Comparison of ENCODE assay signal across 18 cellular contexts in genomic region chr2:48607307-48608014, GRCh38. TPM values are rescaled to one million over a fixed set of nuclear protein-coding genes. Genes with fewer than 3 reads are reported as not detected.
DNase-seq lines count a peak whose midpoint lies in the region; ATAC-seq and TF ChIP-seq lines count a peak whose summit lies in the region.
"Had no signal": no experiment of that assay in that cellular context is flagged by ENCODE, and none has a peak within 500 bp of the region (broad histone marks: within the 10 kb centered on the region; RNA-seq: fewer than 3 reads in every experiment).

No MANE protein-coding gene starts in this region.

- H3K4me3 ChIP-seq in adipocyte (ENCODE audit: low read length) = no peak overlapping the region
- H3K4me3 ChIP-seq in testis = no peak overlapping the region
- H3K4me3 ChIP-seq: GM12878, right lobe of liver, SJCRH30 had no signal

- no TSS peak for BruUV-seq in Calu3 (replicated peaks; lab: Mats Ljungman, UMichigan)

- H3K4me3 Mint-ChIP-seq in Calu3 (ENCODE audit: low read depth, unreplicated experiment) = no peak overlapping the region
- H3K4me3 Mint-ChIP-seq: nephron had no signal

- no peak for ATAC-seq in GM21528 (IDR thresholded peaks at IDR 0.05; ENCODE audit: low FRiP score, unreplicated experiment)
- ATAC-seq: GM12878; right lobe of liver; stimulated activated naive CD8-positive, alpha-beta T cell treated with anti-CD3 and anti-CD28 coated beads, Interleukin-15, Interleukin-2, amounts not matched to agents 100 U/mL and 50 U/mL, for 24 hours had no signal

- no peak for TF ChIP-seq CTCF in Calu3 (IDR thresholded peaks at IDR 0.05; ENCODE audit: unreplicated experiment)
- TF ChIP-seq CTCF in testis (IDR thresholded peaks at IDR 0.05) = no peak

- H3K9me3 ChIP-seq in adipocyte (ENCODE audit: control insufficient read depth, low read length) (no peaks in the 10 kb centered on the region), testis (no peaks in the 10 kb centered on the region)
- H3K9me3 ChIP-seq: right lobe of liver had no signal

- intact Hi-C loops in Calu3 (cut with micrococcal nuclease; ENCODE audit: unreplicated experiment) (loop anchor here (10.0 kb wide), 3 partner anchors 267 to 1797 kb away; no protein-coding TSS in a partner anchor), testis (cut with DNase I; ENCODE audit: low total_unique reads) (no loop called here)

- H3K4me1 ChIP-seq in adipocyte (ENCODE audit: control insufficient read depth, insufficient read depth, low read length) (no peaks in the 10 kb centered on the region), testis (no peaks in the 10 kb centered on the region)
- H3K4me1 ChIP-seq: right lobe of liver, SJCRH30 had no signal

- no peaks in the 10 kb centered on the region for H3K9me3 Mint-ChIP-seq in Calu3 (ENCODE audit: low read depth, unreplicated experiment)
- H3K9me3 Mint-ChIP-seq: nephron had no signal

- H3K27ac Mint-ChIP-seq in Calu3 (ENCODE audit: unreplicated experiment) = peak overlapping the region; percentile 29
- H3K27ac Mint-ChIP-seq: nephron had no signal

- H3K9ac ChIP-seq in adipocyte (ENCODE audit: low read length) = no peak overlapping the region

- H3K27me3 ChIP-seq in adipocyte (replicated peaks; ENCODE audit: control insufficient read depth, insufficient read depth, low read length) (no peaks in the 10 kb centered on the region), testis (no peaks in the 10 kb centered on the region)
- H3K27me3 ChIP-seq: right lobe of liver, SJCRH30 had no signal

- no peak overlapping the region for H3K27ac ChIP-seq in testis
- H3K27ac ChIP-seq: right lobe of liver, SJCRH30 had no signal

- DNase-seq in Calu3 = peak; percentile 76
- peak; percentile 42 for DNase-seq in LoVo (ENCODE audit: low spot score)
- peak; percentile 9 for DNase-seq in adipocyte (ENCODE audit: low read depth)
- peak; percentile 87 for DNase-seq in foreskin melanocyte
- DNase-seq in testis = no peak
- DNase-seq in NCI-H2081 treated with DMSO at 0.1 percent for 48 hours (lab: John Stamatoyannopoulos, UW) = no peak
- DNase-seq in middle frontal gyrus (ENCODE audit: extremely low spot score, low spot score) = no peak
- DNase-seq: activated CD4-positive, alpha-beta T cell treated with anti-CD3 and anti-CD28 coated beads for 1 hour; activated T-cell treated with anti-CD3 and anti-CD28 coated beads for 4 hours; DMS153; NCI-H146; NCI-H526 treated with DMSO at 0.1 percent for 48 hours; right lobe of liver; SJCRH30; stimulated activated naive CD8-positive, alpha-beta T cell treated with anti-CD3 and anti-CD28 coated beads, Interleukin-15, Interleukin-2, amounts not matched to agents 100 U/mL and 50 U/mL, for 24 hours had no signal

- TF ChIP-seq POLR2A in testis (IDR thresholded peaks at IDR 0.05) = no peak

- CTCF ChIA-PET in Calu3 (lab: Charles Lee) = interaction anchor here (0.6 kb wide), 1 partner anchor 12 kb away, joined by 3 read pairs; no protein-coding TSS in a partner anchor

- peaks cover 6% of the 10 kb centered on the region for H3K36me3 Mint-ChIP-seq in Calu3 (ENCODE audit: insufficient read depth, unreplicated experiment)

- H3K36me3 ChIP-seq in adipocyte (ENCODE audit: control insufficient read depth, insufficient read depth, low read length, severe bottlenecking) = peaks cover 9% of the 10 kb centered on the region
- no peaks in the 10 kb centered on the region for H3K36me3 ChIP-seq in testis (ENCODE audit: low read depth, missing control alignments)
- H3K36me3 ChIP-seq: right lobe of liver, SJCRH30 had no signal

- 70 to 71% methylated on average over 10 of the region's 10 CpGs for WGBS in testis, 2 donors

- no peaks in the 10 kb centered on the region for H3K27me3 Mint-ChIP-seq in Calu3 (ENCODE audit: unreplicated experiment)

- peaks cover 12% of the 10 kb centered on the region for H3K4me1 Mint-ChIP-seq in Calu3 (ENCODE audit: low read depth, unreplicated experiment)
- H3K4me1 Mint-ChIP-seq: nephron had no signal

RNA-seq across cellular contexts. Expression of gene GTF2A1L, which starts 10.2 kb away (rescaled TPM):
- total RNA-seq in Calu3 (2022) (not detected in 2 replicates), testis (10 to 100 TPM; 24.4 to 36.1 TPM)
- 99.0 TPM for polyA plus RNA-seq in testis (ENCODE audit: insufficient read depth, low read depth, low replicate concordance)
- total RNA-seq: GM12878 had no signal
- polyA plus RNA-seq: GM12878 had no signal

Comparison
In these comparisons a context has a peak if more than half of its experiments do, and no peak if none do; other contexts are left out.
1. DNase-seq: peak in Calu3 (single experiment), LoVo (single experiment), adipocyte (single experiment) and foreskin melanocyte (single experiment); none in testis (single experiment), NCI-H2081 treated with DMSO at 0.1 percent for 48 hours (single experiment) and middle frontal gyrus (single experiment).
2. RNA of gene GTF2A1L, which starts 10.2 kb away (total RNA-seq): 24.4 to 36.1 TPM in testis; not detected in Calu3; every median in the first group is over 10 times any median in the second.